In the genomic region with DNA sequence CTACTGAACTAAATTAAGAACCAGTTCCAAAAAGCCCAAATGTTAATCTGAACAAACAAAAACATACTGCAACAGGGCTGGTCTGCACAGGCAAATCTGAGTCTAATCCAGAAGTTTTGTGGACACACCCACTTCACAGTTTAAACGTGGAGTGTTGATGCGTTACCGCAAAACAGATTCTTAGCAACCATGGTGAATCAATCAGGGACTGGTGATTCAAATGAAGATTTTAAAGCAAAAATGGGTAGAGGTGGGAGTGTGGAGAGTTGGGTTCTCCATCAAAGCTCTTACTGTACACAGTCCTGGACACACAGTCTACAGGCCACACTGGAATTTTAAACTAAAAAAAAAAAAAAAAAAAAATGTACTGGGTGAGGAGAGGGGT, we compare ENCODE assay signal across 2 cellular contexts.
TF ChIP-seq lines count a peak whose summit lies in the region.

No MANE protein-coding gene starts in this region.

TF ChIP-seq in IMR-90, 13 proteins besides CTCF, POLR2A, EP300 and RAD21:
- no peak for TF ChIP-seq SMC3 (IDR thresholded peaks at IDR 0.05; ENCODE audit: low read depth, low read length)
- no peak for TF ChIP-seq NFE2L2 (IDR thresholded peaks at IDR 0.05; ENCODE audit: low read depth, low read length)
- no peak for TF ChIP-seq MXI1 (IDR thresholded peaks at IDR 0.05; ENCODE audit: borderline replicate concordance, low read depth, low read length)
- no peak for TF ChIP-seq FOS (IDR thresholded peaks at IDR 0.05; ENCODE audit: low read depth, low read length)
- no peak for TF ChIP-seq RFX5 (IDR thresholded peaks at IDR 0.05; ENCODE audit: low read depth, low read length)
- TF ChIP-seq, protein P1, sequence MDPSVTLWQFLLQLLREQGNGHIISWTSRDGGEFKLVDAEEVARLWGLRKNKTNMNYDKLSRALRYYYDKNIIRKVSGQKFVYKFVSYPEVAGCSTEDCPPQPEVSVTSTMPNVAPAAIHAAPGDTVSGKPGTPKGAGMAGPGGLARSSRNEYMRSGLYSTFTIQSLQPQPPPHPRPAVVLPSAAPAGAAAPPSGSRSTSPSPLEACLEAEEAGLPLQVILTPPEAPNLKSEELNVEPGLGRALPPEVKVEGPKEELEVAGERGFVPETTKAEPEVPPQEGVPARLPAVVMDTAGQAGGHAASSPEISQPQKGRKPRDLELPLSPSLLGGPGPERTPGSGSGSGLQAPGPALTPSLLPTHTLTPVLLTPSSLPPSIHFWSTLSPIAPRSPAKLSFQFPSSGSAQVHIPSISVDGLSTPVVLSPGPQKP (IDR thresholded peaks at IDR 0.05; ENCODE audit: borderline replicate concordance, low read depth, low read length): no peak
- TF ChIP-seq, protein P2, sequence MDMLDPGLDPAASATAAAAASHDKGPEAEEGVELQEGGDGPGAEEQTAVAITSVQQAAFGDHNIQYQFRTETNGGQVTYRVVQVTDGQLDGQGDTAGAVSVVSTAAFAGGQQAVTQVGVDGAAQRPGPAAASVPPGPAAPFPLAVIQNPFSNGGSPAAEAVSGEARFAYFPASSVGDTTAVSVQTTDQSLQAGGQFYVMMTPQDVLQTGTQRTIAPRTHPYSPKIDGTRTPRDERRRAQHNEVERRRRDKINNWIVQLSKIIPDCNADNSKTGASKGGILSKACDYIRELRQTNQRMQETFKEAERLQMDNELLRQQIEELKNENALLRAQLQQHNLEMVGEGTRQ (IDR thresholded peaks at IDR 0.05; ENCODE audit: low read depth, low read length): no peak

TF ChIP-seq in K562, 482 proteins besides CTCF, POLR2A, EP300 and RAD21:
- TF ChIP-seq ZNF445 (CRISPR knock-in tag; IDR thresholded peaks at IDR 0.05; ENCODE audit: low read depth) (no peak), ZBTB49 (CRISPR knock-in tag; IDR thresholded peaks at IDR 0.05; ENCODE audit: borderline replicate concordance) (no peak), ATF7 (IDR thresholded peaks at IDR 0.05) (no peak), ZFX (CRISPR knock-in tag; IDR thresholded peaks at IDR 0.05) (0 out of 2 replicates have a peak, but pooled peaks have one; percentile 17), RFX1 (IDR thresholded peaks at IDR 0.05) (peak; percentile 35; the same call in 1 of the 2 replicates), FOXJ2 (tag; IDR thresholded peaks at IDR 0.05) (peak; percentile 82), KLF13 (tag; IDR thresholded peaks at IDR 0.05; ENCODE audit: borderline replicate concordance, low read depth) (0 out of 2 replicates have a peak, but pooled peaks have one; percentile 34), TFAM (CRISPR knock-in tag; conservative IDR thresholded peaks at IDR 0.05) (no peak), ZNF324 (CRISPR knock-in tag; IDR thresholded peaks at IDR 0.05) (no peak), KDM1A (IDR thresholded peaks at IDR 0.05) (peak; percentile 60 to 68), NELFE (IDR thresholded peaks at IDR 0.05; ENCODE audit: insufficient read depth, insufficient read length) (no peak), FOXJ3 (CRISPR knock-in tag; IDR thresholded peaks at IDR 0.05) (peak; percentile 71)
